Comparison of ENCODE assay signal across 11 cellular contexts in genomic region chr3:172135766-172136729, GRCh38.
DNase-seq lines count a peak whose midpoint lies in the region; ATAC-seq, FAIRE-seq and TF ChIP-seq lines count a peak whose summit lies in the region.
"Had no signal": no experiment of that assay in that cellular context is flagged by ENCODE, and none has a peak within 500 bp of the region (broad histone marks: within the 10 kb centered on the region; RNA-seq: fewer than 3 reads in every experiment).

No MANE protein-coding gene starts in this region.

- H3K27me3 ChIP-seq in brain microvascular endothelial cell (replicated peaks), result no peaks in the 10 kb centered on the region
- H3K27me3 ChIP-seq in lower lobe of right lung (ENCODE audit: low read depth), result no peaks in the 10 kb centered on the region

- intact Hi-C loops in lower lobe of right lung (cut with DNase I), result no loop called here

- in situ Hi-C loops in brain microvascular endothelial cell (cut with HindIII; ENCODE audit: low pct_ligation_motif_present, low sequenced_read_pairs), result no loop called here

- no peak for FAIRE-seq in A549 (lab: Jason Lieb, UNC)
- FAIRE-seq: islet of Langerhans had no signal

- no peaks in the 10 kb centered on the region for H3K27me3 Mint-ChIP-seq in HFFc6 (ENCODE audit: insufficient read depth)

- peak overlapping the region; percentile 52 for H3K4me3 Mint-ChIP-seq in HFFc6

- 51% methylated on average over 4 of the region's 4 CpGs for WGBS in A549 (ENCODE audit: missing lambda C conversion rate)

- H3K27ac ChIP-seq in A549 (peak overlapping the region; percentile 87 to 98), brain microvascular endothelial cell (peak overlapping the region; percentile 81), lower lobe of right lung (peak overlapping the region; percentile 14), caudate nucleus (ENCODE audit: low read depth, low read length) (no peak overlapping the region)

- peaks cover 11% of the 10 kb centered on the region for H3K36me3 ChIP-seq in brain microvascular endothelial cell (replicated peaks)
- no peaks in the 10 kb centered on the region for H3K36me3 ChIP-seq in lower lobe of right lung

- H3K9me3 ChIP-seq in A549, result no peaks in the 10 kb centered on the region
- no peaks in the 10 kb centered on the region for H3K9me3 ChIP-seq in lower lobe of right lung

- peaks cover 88% of the 10 kb centered on the region for H3K4me1 Mint-ChIP-seq in HFFc6 (ENCODE audit: low read depth)

- H3K4me2 ChIP-seq in A549, result peak overlapping the region; percentile 81

- peaks cover 98% of the 10 kb centered on the region for H3K4me1 ChIP-seq in A549
- peaks cover 98% of the 10 kb centered on the region for H3K4me1 ChIP-seq in lower lobe of right lung

- no peak for TF ChIP-seq EP300 in A549 (IDR thresholded peaks at IDR 0.05)

- no peaks in the 10 kb centered on the region for H3K9me3 Mint-ChIP-seq in HFFc6

- no peak for TF ChIP-seq POLR2A in A549 (IDR thresholded peaks at IDR 0.05; ENCODE audit: low read length)

- CTCF ChIA-PET in A549 (lab: Yijun Ruan, JAX), result no interaction called here

- POLR2A ChIA-PET in A549 (lab: Yijun Ruan, JAX), result no interaction called here

- no peak for TF ChIP-seq RAD21 in A549 (conservative IDR thresholded peaks at IDR 0.05 in 1 of 2, IDR thresholded peaks at IDR 0.05 in 1 of 2)

- no peak for TF ChIP-seq CTCF in A549 (IDR thresholded peaks at IDR 0.05)
- no peak for TF ChIP-seq CTCF in HFFc6 (IDR thresholded peaks at IDR 0.05)
- TF ChIP-seq CTCF in brain microvascular endothelial cell (IDR thresholded peaks at IDR 0.05; ENCODE audit: low read depth, low read length, missing control alignments), result no peak
- no peak for TF ChIP-seq CTCF in lower lobe of right lung (IDR thresholded peaks at IDR 0.05)

- peaks cover 25% of the 10 kb centered on the region for H3K36me3 Mint-ChIP-seq in HFFc6 (ENCODE audit: low read depth)

- H3K27ac Mint-ChIP-seq in HFFc6, result peak overlapping the region; percentile 90

- ATAC-seq in A549 (peak; percentile 12 to 17; a peak in 3 of 6 replicates), lower lobe of right lung (no peak), HG03354 (IDR thresholded peaks at IDR 0.05; ENCODE audit: poor library complexity, severe bottlenecking, unreplicated experiment) (no peak)

- H3K4me3 ChIP-seq in A549 (no peak overlapping the region), brain microvascular endothelial cell (ENCODE audit: low read depth, low read length) (no peak overlapping the region), lower lobe of right lung (no peak overlapping the region)

- peak in 1 of 2 experiments; percentile 73 for DNase-seq in A549 (ENCODE audit: low read depth in 1 of 2, low spot score in 1 of 2)
- peak; percentile 88 for DNase-seq in HFFc6
- DNase-seq in brain microvascular endothelial cell, result peak; percentile 48
- no peak for DNase-seq in lower lobe of right lung
- DNase-seq in HK-2 (ENCODE audit: unreplicated experiment), result no peak
- no peak for DNase-seq in caudate nucleus (lab: John Stamatoyannopoulos, UW)
- DNase-seq in KG1 (lab: John Stamatoyannopoulos, UW), result no peak
- DNase-seq: DND-41, NCI-H2227 treated with DMSO at 0.1 percent for 48 hours had no signal

TF ChIP-seq in A549, 52 proteins besides CTCF, POLR2A, EP300 and RAD21:
- TF ChIP-seq MAFK (IDR thresholded peaks at IDR 0.05; ENCODE audit: partially characterized antibody) (peak; percentile 95), KDM1A (IDR thresholded peaks at IDR 0.05; ENCODE audit: low read depth) (no peak), ZNF302 (CRISPR knock-in tag; IDR thresholded peaks at IDR 0.05) (no peak), CEBPB (IDR thresholded peaks at IDR 0.05) (peak; percentile 53 to 72; a peak in 3 of 4 replicates), GATA3 (IDR thresholded peaks at IDR 0.05; ENCODE audit: borderline replicate concordance) (no peak), HEYL (CRISPR knock-in tag; IDR thresholded peaks at IDR 0.05) (0 out of 2 replicates have a peak, but pooled peaks have one; percentile 17), ZSCAN20 (CRISPR knock-in tag; IDR thresholded peaks at IDR 0.05) (0 out of 2 replicates have a peak, but pooled peaks have one; percentile 41), ATOH8 (CRISPR knock-in tag; IDR thresholded peaks at IDR 0.05; ENCODE audit: low read depth) (peak; percentile 92), HOXB13 (CRISPR knock-in tag; IDR thresholded peaks at IDR 0.05; ENCODE audit: low read depth) (peak; percentile 42; the same call in 1 of the 2 replicates), FOSL2 (IDR thresholded peaks at IDR 0.05) (no peak), FOSL2 (CRISPR knock-in tag; IDR thresholded peaks at IDR 0.05) (peak; percentile 71), HOXB5 (CRISPR knock-in tag; IDR thresholded peaks at IDR 0.05) (0 out of 2 replicates have a peak, but pooled peaks have one; percentile 33), NFE2L2 (conservative IDR thresholded peaks at IDR 0.05; ENCODE audit: low read length) (peak; percentile 77)

Comparison
In these comparisons a context has a peak if more than half of its experiments do, and no peak if none do; other contexts are left out.
1. ATAC-seq: peak in A549 (2 of 2); none in lower lobe of right lung (0 of 2) and HG03354 (single experiment).
2. DNase-seq: peak in HFFc6 (single experiment) and brain microvascular endothelial cell (single experiment); none in lower lobe of right lung (single experiment), HK-2 (single experiment), caudate nucleus (0 of 61) and KG1 (single experiment).